Comparison of ENCODE assay signal across 8 cellular contexts in the genomic region with DNA sequence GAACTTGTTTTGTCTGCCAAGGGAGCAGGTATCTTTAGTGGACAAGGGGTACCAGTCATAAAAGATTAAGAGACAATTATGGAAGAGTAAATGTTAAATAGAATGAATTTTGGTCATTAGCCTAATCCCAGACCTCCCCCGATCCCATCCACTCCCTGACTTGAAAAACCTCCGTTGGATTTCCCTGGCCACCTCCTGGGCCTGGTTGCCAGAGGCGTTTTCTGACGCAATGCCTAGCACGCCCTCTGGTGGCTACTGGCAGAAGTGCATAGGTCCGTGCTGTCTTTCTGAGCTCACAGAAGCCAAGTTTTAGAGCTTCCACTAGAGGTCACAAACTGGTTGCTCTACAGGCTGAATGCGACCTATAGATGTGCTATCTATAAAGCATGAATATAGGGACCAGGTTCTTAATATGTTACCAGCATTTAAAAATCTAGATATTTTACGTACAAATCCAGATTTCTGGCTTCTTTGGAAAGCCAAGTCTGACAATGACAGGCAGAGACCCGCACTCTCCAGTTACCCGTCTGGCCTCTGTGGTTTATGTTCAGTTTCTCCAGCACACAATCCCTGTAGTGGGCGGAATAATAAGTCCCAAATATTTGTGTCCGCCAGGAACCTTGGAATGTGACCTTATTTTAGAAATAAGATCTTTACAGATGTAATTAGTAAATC. TPM values are rescaled to one million over a fixed set of nuclear protein-coding genes. Genes with fewer than 3 reads are reported as not detected.
DNase-seq lines count a peak whose midpoint lies in the region; ATAC-seq and TF ChIP-seq lines count a peak whose summit lies in the region.

No MANE protein-coding gene starts in this region.

- no peak overlapping the region for H3K27ac ChIP-seq in neutrophil

- peak; percentile 90 for ATAC-seq in GM21423 (IDR thresholded peaks at IDR 0.05; ENCODE audit: unreplicated experiment)

- H3K4me1 ChIP-seq in neutrophil (ENCODE audit: control insufficient read depth in 1 of 2, insufficient read depth in 1 of 2, low read depth in 1 of 2, low read length in 1 of 2), result no peaks in the 10 kb centered on the region

- H3K36me3 ChIP-seq in neutrophil, result no peaks in the 10 kb centered on the region

- TF ChIP-seq CTCF in fibroblast of villous mesenchyme (IDR thresholded peaks at IDR 0.05; ENCODE audit: insufficient read depth, low read depth, low read length) (peak; percentile 99), neutrophil (IDR thresholded peaks at IDR 0.05) (peak; percentile 94)

- peak; percentile 23 to 93 (median 88) for DNase-seq in C1 segment of cervical spinal cord (lab: John Stamatoyannopoulos, UW)
- DNase-seq in NAMALWA (ENCODE audit: low spot score), result peak; percentile 83
- DNase-seq in SHP77 treated with DMSO at 0.1 percent for 48 hours (lab: John Stamatoyannopoulos, UW), result peak; percentile 21
- peak; percentile 88 for DNase-seq in activated T-helper 9 cell treated with anti-CD3 and anti-CD28 coated beads, Interleukin-2, amount 50 U/mL, for 16 hours (ENCODE audit: low read depth)
- peak; percentile 93 for DNase-seq in fibroblast of villous mesenchyme (ENCODE audit: low read depth)
- peak; percentile 84 for DNase-seq in stromal cell of bone marrow (ENCODE audit: low read depth)

- no peaks in the 10 kb centered on the region for H3K9me3 ChIP-seq in neutrophil

- no peaks in the 10 kb centered on the region for H3K27me3 ChIP-seq in neutrophil

- H3K4me3 ChIP-seq in fibroblast of villous mesenchyme (ENCODE audit: low read depth, low read length) (no peak overlapping the region), neutrophil (ENCODE audit: low read depth in 1 of 2, low read length in 1 of 2) (no peak overlapping the region)

RNA-seq across cellular contexts. Expression of a gene that starts 39.8 kb away (rescaled TPM):
- under 0.01 TPM in 1 of 2 replicates, not detected in the other for total RNA-seq in fibroblast of villous mesenchyme

Comparison
In these comparisons a context has a peak if more than half of its experiments do, and no peak if none do; other contexts are left out.
1. DNase-seq: peak in every context shown above with its lines; median percentile 93 in fibroblast of villous mesenchyme; 88 in C1 segment of cervical spinal cord; 88 in activated T-helper 9 cell treated with anti-CD3 and anti-CD28 coated beads, Interleukin-2, amount 50 U/mL, for 16 hours; 84 in stromal cell of bone marrow; 83 in NAMALWA; 21 in SHP77 treated with DMSO at 0.1 percent for 48 hours.